ENCODE assay signal across 15 cellular contexts in genomic region chrX:39619182-39620009, GRCh38.
A peak's percentile ranks its signal among the peaks of the same experiment; 100 is the strongest.
DNase-seq lines count a peak whose midpoint lies in the region; ATAC-seq and TF ChIP-seq lines count a peak whose summit lies in the region.
"Had no signal": no experiment of that assay in that cellular context is flagged by ENCODE, and none has a peak within 500 bp of the region (broad histone marks: within the 10 kb centered on the region; RNA-seq: fewer than 3 reads in every experiment).

No MANE protein-coding gene starts in this region.

- no peak overlapping the region for H4K8ac ChIP-seq in trophoblast cell (ENCODE audit: low read depth, low read length)

- no peaks in the 10 kb centered on the region for H3K27me3 Mint-ChIP-seq in endothelial cell (ENCODE audit: unreplicated experiment)

- no peaks in the 10 kb centered on the region for H3K9me3 Mint-ChIP-seq in endothelial cell (ENCODE audit: unreplicated experiment)
- H3K9me3 Mint-ChIP-seq: activated B cell treated with CpG ODN at 0.5 μM for 24 hours had no signal

- H3K18ac ChIP-seq in trophoblast cell (ENCODE audit: low read length), result no peak overlapping the region

- peaks cover under 1% of the 10 kb centered on the region for H3K27me3 ChIP-seq in trophoblast cell (ENCODE audit: insufficient read depth, low read length)
- H3K27me3 ChIP-seq: esophagus squamous epithelium, SJSA1 had no signal

- H2AK5ac ChIP-seq in trophoblast cell (ENCODE audit: low read length), result no peak overlapping the region

- no peak overlapping the region for H3K27ac ChIP-seq in trophoblast cell (ENCODE audit: low read depth, low read length)
- H3K27ac ChIP-seq: 22Rv1, esophagus squamous epithelium, SJSA1 had no signal

- no peaks in the 10 kb centered on the region for H3K36me3 Mint-ChIP-seq in endothelial cell (ENCODE audit: low read depth, unreplicated experiment)
- H3K36me3 Mint-ChIP-seq: CD8-positive, alpha-beta memory T cell had no signal

- no peak overlapping the region for H2BK120ac ChIP-seq in trophoblast cell (ENCODE audit: insufficient read depth, low read length, poor library complexity)

- no peaks in the 10 kb centered on the region for H3K36me3 ChIP-seq in trophoblast cell (ENCODE audit: control insufficient read depth in 1 of 2, insufficient read depth in 2 of 2, low read length in 2 of 2)
- H3K36me3 ChIP-seq: esophagus squamous epithelium, SJSA1 had no signal

- no peak for ATAC-seq in GM19455 (IDR thresholded peaks at IDR 0.05; ENCODE audit: unreplicated experiment)

- H3K23ac ChIP-seq in trophoblast cell (ENCODE audit: low read length), result no peak overlapping the region

- H3K4ac ChIP-seq in trophoblast cell (ENCODE audit: low read depth, low read length), result no peak overlapping the region

- peaks cover 3% of the 10 kb centered on the region for H3K9me3 ChIP-seq in trophoblast cell (ENCODE audit: insufficient read depth, low read depth, low read length)
- H3K9me3 ChIP-seq: esophagus squamous epithelium, SJSA1 had no signal

- H3K4me3 ChIP-seq in trophoblast cell (ENCODE audit: low read depth, low read length), result no peak overlapping the region
- H3K4me3 ChIP-seq: esophagus squamous epithelium, SJSA1 had no signal

- peak overlapping the region; percentile 57 for H3K27ac Mint-ChIP-seq in endothelial cell (ENCODE audit: unreplicated experiment)
- H3K27ac Mint-ChIP-seq: activated B cell treated with CpG ODN at 0.5 μM for 24 hours; CD8-positive, alpha-beta memory T cell; mesothelial cell of epicardium had no signal

- H3K79me2 ChIP-seq in trophoblast cell (ENCODE audit: control insufficient read depth, insufficient read depth, low read length, poor library complexity), result no peaks in the 10 kb centered on the region

- H4K91ac ChIP-seq in trophoblast cell (ENCODE audit: low read depth, low read length), result peak overlapping the region; percentile 24

- peaks cover 19% of the 10 kb centered on the region for H3K4me1 Mint-ChIP-seq in endothelial cell (ENCODE audit: unreplicated experiment)

- H2AFZ ChIP-seq in trophoblast cell (ENCODE audit: insufficient read depth, low read length, poor library complexity), result no peak overlapping the region

- peak; percentile 8 for DNase-seq in DMS79 (lab: John Stamatoyannopoulos, UW)
- DNase-seq in DMS79 treated with DMSO at 0.1 percent for 48 hours (lab: John Stamatoyannopoulos, UW), result no peak
- DNase-seq in NCI-H69 (lab: John Stamatoyannopoulos, UW), result peak; percentile 17
- DNase-seq in endothelial cell (ENCODE audit: low spot score), result peak; percentile 35
- peak; percentile 85 to 89 for DNase-seq in trophoblast cell
- no peak for DNase-seq in GM19240 (ENCODE audit: insufficient read length, low spot score)
- DNase-seq in DMS 273 treated with DMSO at 0.1 percent for 48 hours (lab: John Stamatoyannopoulos, UW), result no peak
- DNase-seq: activated B cell treated with CpG ODN at 0.5 μM for 24 hours; activated naive CD4-positive, alpha-beta T cell treated with anti-CD3 and anti-CD28 coated beads, Interleukin-2, amount 50 U/mL, for 16 hours; CD8-positive, alpha-beta memory T cell; esophagus squamous epithelium had no signal

- H3K14ac ChIP-seq in trophoblast cell (ENCODE audit: low read length), result peak overlapping the region; percentile 51

- no peaks in the 10 kb centered on the region for H3K79me1 ChIP-seq in trophoblast cell (ENCODE audit: low read length)

- H4K12ac ChIP-seq in trophoblast cell (ENCODE audit: low read depth, low read length), result no peak overlapping the region

- no peak for TF ChIP-seq CTCF in endothelial cell (IDR thresholded peaks at IDR 0.05; ENCODE audit: unreplicated experiment)

- no peak overlapping the region for H2BK5ac ChIP-seq in trophoblast cell (ENCODE audit: low read depth, low read length, poor library complexity)

- WGBS in trophoblast cell (ENCODE audit: extremely low coverage, insufficient coverage, insufficient read length), result no CpG with 5 or more reads among the region's 7 CpGs

- H3K4me1 ChIP-seq in trophoblast cell (ENCODE audit: control insufficient read depth in 1 of 2, insufficient read depth in 2 of 2, low read length in 2 of 2), result peaks cover 5 to 8% of the 10 kb centered on the region in 2 experiments

- no peak overlapping the region for H2BK12ac ChIP-seq in trophoblast cell (ENCODE audit: low read length)

- no peak overlapping the region for H3K4me3 Mint-ChIP-seq in endothelial cell (ENCODE audit: unreplicated experiment)
- H3K4me3 Mint-ChIP-seq: activated B cell treated with CpG ODN at 0.5 μM for 24 hours; CD8-positive, alpha-beta memory T cell; mesothelial cell of epicardium had no signal

- no peak overlapping the region for H3K4me2 ChIP-seq in trophoblast cell (ENCODE audit: low read length)

- H3K9ac ChIP-seq in trophoblast cell (ENCODE audit: low read length), result no peak overlapping the region

Comparison
In these comparisons a context has a peak if more than half of its experiments do, and no peak if none do; other contexts are left out.
1. DNase-seq: peak in DMS79 (single experiment), NCI-H69 (single experiment), endothelial cell (single experiment) and trophoblast cell (2 of 2); none in DMS79 treated with DMSO at 0.1 percent for 48 hours (single experiment), GM19240 (single experiment) and DMS 273 treated with DMSO at 0.1 percent for 48 hours (single experiment).